Comparison of ENCODE assay signal across 8 cellular contexts in the genomic region with DNA sequence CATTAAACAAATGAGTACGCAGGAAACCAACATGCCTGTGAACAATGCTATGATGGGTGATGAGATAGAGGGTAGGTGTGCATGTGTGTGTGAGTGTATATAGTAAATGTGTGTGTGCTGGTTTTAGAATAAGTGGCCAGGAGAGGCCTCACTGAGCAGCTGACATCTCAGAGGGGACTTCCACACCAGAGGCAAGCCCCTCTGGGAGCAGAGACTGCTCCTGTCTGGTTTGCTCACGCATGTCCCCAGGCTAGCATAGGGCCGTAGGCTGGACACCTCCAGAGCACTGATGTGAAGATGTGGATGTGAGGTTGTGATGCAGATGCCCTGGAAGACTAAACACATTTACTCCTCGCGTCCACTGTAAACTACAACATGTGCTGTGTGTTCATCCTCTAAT.
"Had no signal": no experiment of that assay in that cellular context is flagged by ENCODE, and none has a peak within 500 bp of the region (broad histone marks: within the 10 kb centered on the region; RNA-seq: fewer than 3 reads in every experiment).

No MANE protein-coding gene starts in this region.

- FAIRE-seq: H1, H54, HTR-8/SVneo had no signal

- DNase-seq: H9, HCEC 1CT, KBM-7 had no signal

- H3K4me3 Mint-ChIP-seq: GM23338, H9, IgD-negative memory B cell had no signal

- H3K4me1 Mint-ChIP-seq: IgD-negative memory B cell had no signal

- H3K27ac Mint-ChIP-seq: GM23338, H9, IgD-negative memory B cell had no signal

- H3K4me2 ChIP-seq: GM23338 had no signal

- ATAC-seq: GM23338 had no signal

- H3K4me3 ChIP-seq: GM23338 had no signal

- H3K36me3 Mint-ChIP-seq: IgD-negative memory B cell had no signal

- H3K9me3 Mint-ChIP-seq: GM23338, IgD-negative memory B cell had no signal
